Comparison of ENCODE assay signal across 12 cellular contexts in genomic region chr3:87755852-87756251, GRCh38. TPM values are rescaled to one million over a fixed set of nuclear protein-coding genes. Genes with fewer than 3 reads are reported as not detected.
"Had no signal": no experiment of that assay in that cellular context is flagged by ENCODE, and none has a peak within 500 bp of the region (broad histone marks: within the 10 kb centered on the region; RNA-seq: fewer than 3 reads in every experiment).

No MANE protein-coding gene starts in this region.

- DNase-seq: GM23248, GOT3, H7, H9, HCEC 1CT, HFFc6 had no signal

- H3K4me2 ChIP-seq: GM23338 had no signal

- H3K36me3 ChIP-seq: HAP-1 had no signal

- H3K9ac ChIP-seq: GM23248 had no signal

- ATAC-seq: GM23338, HCT116 had no signal

- FAIRE-seq: H1, H54 had no signal

- H3K9me3 ChIP-seq: HAP-1 had no signal

- H2AFZ ChIP-seq: GM23248, GM23338 had no signal

- H3K27ac ChIP-seq: GM23248 had no signal

- H3K4me3 ChIP-seq: GM23248, GM23338, HAP-1 had no signal

- H3K4me1 ChIP-seq: HAP-1 had no signal

RNA-seq across cellular contexts. Expression of gene HTR1F, which starts 36.7 kb away (rescaled TPM):
- total RNA-seq: H4, H7 had no signal
